8 cellular contexts compared by ENCODE assay signal in genomic region chr12:62250671-62251608, GRCh38. TPM values are rescaled to one million over a fixed set of nuclear protein-coding genes. Genes with fewer than 3 reads are reported as not detected.
DNase-seq lines count a peak whose midpoint lies in the region; ATAC-seq lines count a peak whose summit lies in the region.

No MANE protein-coding gene starts in this region.

- peak overlapping the region; percentile 43 for H3K27ac Mint-ChIP-seq in activated T-cell treated with anti-CD3 and anti-CD28 coated beads, Interleukin-2, amount 50 U/mL, for 72 hours
- peak overlapping the region; percentile 97 for H3K27ac Mint-ChIP-seq in T-helper 2 cell treated with Interferon-gamma antibody and Interleukin-4, amounts not matched to agents 5 μg/mL and 100 μg/mL, for 36 hours
- peak overlapping the region; percentile 56 to 63 for H3K27ac Mint-ChIP-seq in natural killer cell treated with Interleukin-12 subunit alpha and Interleukin-12 subunit beta and Interleukin-15 and Interleukin-18, amount 100 ng/mL, for 72 hours
- H3K27ac Mint-ChIP-seq in effector memory CD8-positive, alpha-beta T cell = no peak overlapping the region

- peak overlapping the region; percentile 51 to 70 for H3K4me3 Mint-ChIP-seq in activated T-cell treated with anti-CD3 and anti-CD28 coated beads, Interleukin-2, amount 50 U/mL, for 72 hours
- peak overlapping the region; percentile 75 for H3K4me3 Mint-ChIP-seq in T-helper 2 cell treated with Interferon-gamma antibody and Interleukin-4, amounts not matched to agents 5 μg/mL and 100 μg/mL, for 36 hours
- H3K4me3 Mint-ChIP-seq in natural killer cell treated with Interleukin-12 subunit alpha and Interleukin-12 subunit beta and Interleukin-15 and Interleukin-18, amount 100 ng/mL, for 72 hours = peak overlapping the region; percentile 53
- peak overlapping the region in 1 of 2 donors; percentile 5 for H3K4me3 Mint-ChIP-seq in effector memory CD8-positive, alpha-beta T cell

- H3K36me3 Mint-ChIP-seq in activated T-cell treated with anti-CD3 and anti-CD28 coated beads, Interleukin-2, amount 50 U/mL, for 72 hours (ENCODE audit: insufficient read depth in 2 of 2) = peaks cover 0 to 2% of the 10 kb centered on the region in 2 donors
- peaks cover 16% of the 10 kb centered on the region for H3K36me3 Mint-ChIP-seq in T-helper 2 cell treated with Interferon-gamma antibody and Interleukin-4, amounts not matched to agents 5 μg/mL and 100 μg/mL, for 36 hours (ENCODE audit: low read depth)
- no peaks in the 10 kb centered on the region for H3K36me3 Mint-ChIP-seq in natural killer cell treated with Interleukin-12 subunit alpha and Interleukin-12 subunit beta and Interleukin-15 and Interleukin-18, amount 100 ng/mL, for 72 hours
- no peaks in the 10 kb centered on the region for H3K36me3 Mint-ChIP-seq in effector memory CD8-positive, alpha-beta T cell (ENCODE audit: insufficient read depth)

- peaks cover 29% of the 10 kb centered on the region for H3K4me1 Mint-ChIP-seq in activated T-cell treated with anti-CD3 and anti-CD28 coated beads, Interleukin-2, amount 50 U/mL, for 72 hours (ENCODE audit: low read depth)
- H3K4me1 Mint-ChIP-seq in T-helper 2 cell treated with Interferon-gamma antibody and Interleukin-4, amounts not matched to agents 5 μg/mL and 100 μg/mL, for 36 hours (ENCODE audit: low read depth) = peaks cover 24% of the 10 kb centered on the region
- peaks cover 18 to 21% of the 10 kb centered on the region in 2 donors for H3K4me1 Mint-ChIP-seq in natural killer cell treated with Interleukin-12 subunit alpha and Interleukin-12 subunit beta and Interleukin-15 and Interleukin-18, amount 100 ng/mL, for 72 hours (ENCODE audit: low read depth in 2 of 2)
- peaks cover 4 to 5% of the 10 kb centered on the region in 2 donors for H3K4me1 Mint-ChIP-seq in effector memory CD8-positive, alpha-beta T cell (ENCODE audit: low read depth in 2 of 2)

- H3K9me3 Mint-ChIP-seq in activated T-cell treated with anti-CD3 and anti-CD28 coated beads, Interleukin-2, amount 50 U/mL, for 72 hours = no peaks in the 10 kb centered on the region
- no peaks in the 10 kb centered on the region for H3K9me3 Mint-ChIP-seq in T-helper 2 cell treated with Interferon-gamma antibody and Interleukin-4, amounts not matched to agents 5 μg/mL and 100 μg/mL, for 36 hours
- no peaks in the 10 kb centered on the region for H3K9me3 Mint-ChIP-seq in natural killer cell treated with Interleukin-12 subunit alpha and Interleukin-12 subunit beta and Interleukin-15 and Interleukin-18, amount 100 ng/mL, for 72 hours
- H3K9me3 Mint-ChIP-seq in effector memory CD8-positive, alpha-beta T cell = no peaks in the 10 kb centered on the region

- H3K27me3 Mint-ChIP-seq in activated T-cell treated with anti-CD3 and anti-CD28 coated beads, Interleukin-2, amount 50 U/mL, for 72 hours (ENCODE audit: low read depth) = no peaks in the 10 kb centered on the region
- H3K27me3 Mint-ChIP-seq in T-helper 2 cell treated with Interferon-gamma antibody and Interleukin-4, amounts not matched to agents 5 μg/mL and 100 μg/mL, for 36 hours (ENCODE audit: low read depth) = no peaks in the 10 kb centered on the region
- H3K27me3 Mint-ChIP-seq in natural killer cell treated with Interleukin-12 subunit alpha and Interleukin-12 subunit beta and Interleukin-15 and Interleukin-18, amount 100 ng/mL, for 72 hours = no peaks in the 10 kb centered on the region
- H3K27me3 Mint-ChIP-seq in effector memory CD8-positive, alpha-beta T cell = peaks cover 0 to 9% of the 10 kb centered on the region in 2 donors

- peak; percentile 8 to 21 for DNase-seq in activated T-cell treated with anti-CD3 and anti-CD28 coated beads, Interleukin-2, amount 50 U/mL, for 72 hours
- DNase-seq in activated T-cell treated with anti-CD3 and anti-CD28 coated beads for 4 hours (no peak), NCI-H510A (lab: John Stamatoyannopoulos, UW) (no peak)
- DNase-seq in T-helper 2 cell treated with Interferon-gamma antibody and Interleukin-4, amounts not matched to agents 5 μg/mL and 100 μg/mL, for 36 hours (ENCODE audit: low spot score) = peak; percentile 13
- no peak for DNase-seq in natural killer cell treated with Interleukin-12 subunit alpha and Interleukin-12 subunit beta and Interleukin-15 and Interleukin-18, amount 100 ng/mL, for 72 hours (ENCODE audit: low spot score)
- DNase-seq in central memory CD4-positive, alpha-beta T cell = no peak
- no peak for DNase-seq in effector memory CD8-positive, alpha-beta T cell

- ATAC-seq in activated T-cell treated with anti-CD3 and anti-CD28 coated beads, Interleukin-2, amount 50 U/mL, for 72 hours (replicated peaks in 1 of 2) = peak; percentile 79 to 80
- ATAC-seq in HG02885 (IDR thresholded peaks at IDR 0.05; ENCODE audit: poor library complexity, unreplicated experiment) = peak; percentile 98
- ATAC-seq in natural killer cell treated with Interleukin-12 subunit alpha and Interleukin-12 subunit beta and Interleukin-15 and Interleukin-18, amount 100 ng/mL, for 72 hours = peak; percentile 85 to 88
- ATAC-seq in effector memory CD8-positive, alpha-beta T cell (replicated peaks) = no peak

RNA-seq across cellular contexts. Expression of gene USP15, which starts 9.3 kb away (rescaled TPM):
- total RNA-seq in activated T-cell treated with anti-CD3 and anti-CD28 coated beads, Interleukin-2, amount 50 U/mL, for 72 hours = 10 to 100 TPM; 94.0 to 97.7 TPM
- 100 to 1,000 TPM; 154 to 159 TPM for total RNA-seq in natural killer cell treated with Interleukin-12 subunit alpha and Interleukin-12 subunit beta and Interleukin-15 and Interleukin-18, amount 100 ng/mL, for 72 hours

Comparison
In these comparisons a context has a peak if more than half of its experiments do, and no peak if none do; other contexts are left out.
1. DNase-seq: peak in activated T-cell treated with anti-CD3 and anti-CD28 coated beads, Interleukin-2, amount 50 U/mL, for 72 hours (2 of 2) and T-helper 2 cell treated with Interferon-gamma antibody and Interleukin-4, amounts not matched to agents 5 μg/mL and 100 μg/mL, for 36 hours (single experiment); none in activated T-cell treated with anti-CD3 and anti-CD28 coated beads for 4 hours (single experiment), natural killer cell treated with Interleukin-12 subunit alpha and Interleukin-12 subunit beta and Interleukin-15 and Interleukin-18, amount 100 ng/mL, for 72 hours (single experiment), NCI-H510A (single experiment), central memory CD4-positive, alpha-beta T cell (single experiment) and effector memory CD8-positive, alpha-beta T cell (0 of 3).
2. H3K27ac Mint-ChIP-seq: peak in activated T-cell treated with anti-CD3 and anti-CD28 coated beads, Interleukin-2, amount 50 U/mL, for 72 hours (single experiment), T-helper 2 cell treated with Interferon-gamma antibody and Interleukin-4, amounts not matched to agents 5 μg/mL and 100 μg/mL, for 36 hours (single experiment) and natural killer cell treated with Interleukin-12 subunit alpha and Interleukin-12 subunit beta and Interleukin-15 and Interleukin-18, amount 100 ng/mL, for 72 hours (2 of 2); none in effector memory CD8-positive, alpha-beta T cell (0 of 2).